In the genomic region with DNA sequence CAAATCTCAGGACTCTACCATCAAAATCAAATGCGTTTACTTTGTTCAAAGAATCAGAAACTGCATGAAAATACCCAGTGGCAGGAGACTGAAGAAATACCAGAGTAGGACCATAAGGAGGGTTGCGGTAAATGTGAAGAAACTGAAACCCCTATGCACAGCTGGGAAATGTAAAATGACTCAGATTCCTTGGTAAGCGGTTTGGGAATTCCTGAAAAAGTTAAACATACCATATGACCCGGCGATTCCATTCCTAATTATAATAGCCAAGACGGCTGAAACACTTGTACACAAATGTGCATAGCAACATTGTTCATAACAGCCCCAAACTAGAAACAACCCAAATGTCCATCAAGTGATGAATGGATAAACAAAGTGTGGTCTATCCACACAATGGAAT, we compare ENCODE assay signal across 20 cellular contexts.
DNase-seq lines count a peak whose midpoint lies in the region; ATAC-seq, FAIRE-seq and TF ChIP-seq lines count a peak whose summit lies in the region.
"Had no signal": no experiment of that assay in that cellular context is flagged by ENCODE, and none has a peak within 500 bp of the region (broad histone marks: within the 10 kb centered on the region; RNA-seq: fewer than 3 reads in every experiment).

No MANE protein-coding gene starts in this region.

- H3K4me3 Mint-ChIP-seq in astrocyte (ENCODE audit: unreplicated experiment) = no peak overlapping the region
- no peak overlapping the region for H3K4me3 Mint-ChIP-seq in activated CD4-positive, alpha-beta T cell treated with anti-CD3 and anti-CD28 coated beads for 36 hours
- H3K4me3 Mint-ChIP-seq: CD8-positive, alpha-beta T cell; GM23338 had no signal

- H3K36me3 Mint-ChIP-seq in astrocyte (ENCODE audit: low read depth, unreplicated experiment) = no peaks in the 10 kb centered on the region
- H3K36me3 Mint-ChIP-seq in activated CD4-positive, alpha-beta T cell treated with anti-CD3 and anti-CD28 coated beads for 36 hours (ENCODE audit: low read depth) = no peaks in the 10 kb centered on the region
- H3K36me3 Mint-ChIP-seq: CD8-positive, alpha-beta T cell had no signal

- intact Hi-C loops in left ventricle myocardium inferior (cut with micrococcal nuclease) (no loop called here), heart right ventricle (cut with DNase I) (no loop called here)
- intact Hi-C loops in activated CD4-positive, alpha-beta T cell treated with anti-CD3 and anti-CD28 coated beads for 36 hours (cut with DNase I, micrococcal nuclease) = no loop called here

- H3K9ac ChIP-seq in astrocyte (ENCODE audit: low read length) = no peak overlapping the region
- H3K9ac ChIP-seq in GM23248 = no peak overlapping the region
- H3K9ac ChIP-seq: BLaER1 had no signal

- H3K4me3 ChIP-seq in left ventricle myocardium inferior (no peak overlapping the region), heart right ventricle (no peak overlapping the region), astrocyte (ENCODE audit: insufficient read depth, low read depth, low read length) (no peak overlapping the region), fibroblast of villous mesenchyme (ENCODE audit: low read depth, low read length) (no peak overlapping the region), GM23248 (no peak overlapping the region)
- H3K4me3 ChIP-seq: BLaER1, GM23338, SK-N-MC had no signal

- no peak for ATAC-seq in heart right ventricle
- no peak for ATAC-seq in activated CD4-positive, alpha-beta T cell treated with anti-CD3 and anti-CD28 coated beads for 36 hours
- ATAC-seq: CD8-positive, alpha-beta T cell; GM23338 had no signal

- no peaks in the 10 kb centered on the region for H3K9me3 ChIP-seq in left ventricle myocardium inferior (replicated peaks)
- H3K9me3 ChIP-seq in heart right ventricle = no peaks in the 10 kb centered on the region
- H3K9me3 ChIP-seq in astrocyte (ENCODE audit: insufficient read depth, low read depth, low read length) = no peaks in the 10 kb centered on the region
- H3K9me3 ChIP-seq in GM23248 (ENCODE audit: low read depth) = no peaks in the 10 kb centered on the region
- H3K9me3 ChIP-seq: BLaER1 had no signal

- no peaks in the 10 kb centered on the region for H3K9me2 ChIP-seq in GM23248 (ENCODE audit: insufficient read depth)

- CTCF ChIA-PET in activated CD4-positive, alpha-beta T cell treated with anti-CD3 and anti-CD28 coated beads for 36 hours (lab: Charles Lee) = interaction anchor here (0.6 to 1.9 kb wide), 3 partner anchors 10 to 118 kb away, joined by 3 to 5 read pairs (median 3); no protein-coding TSS in a partner anchor

- no peaks in the 10 kb centered on the region for H3F3A ChIP-seq in GM23248 (ENCODE audit: insufficient read depth)

- H3K79me2 ChIP-seq in astrocyte (ENCODE audit: insufficient read depth, low read length) (no peaks in the 10 kb centered on the region), GM23248 (ENCODE audit: insufficient read depth) (no peaks in the 10 kb centered on the region)

- H3K27me3 ChIP-seq in left ventricle myocardium inferior (ENCODE audit: low read depth) (peaks cover 36% of the 10 kb centered on the region), heart right ventricle (peaks cover 0 to 14% (median 10%) of the 10 kb centered on the region in 7 donors), astrocyte (ENCODE audit: insufficient read depth, low read length) (peaks cover 21% of the 10 kb centered on the region), GM23248 (replicated peaks; ENCODE audit: insufficient read depth) (peaks cover 11% of the 10 kb centered on the region; the same call in 1 of the 2 replicates)
- H3K27me3 ChIP-seq: BLaER1 had no signal

- FAIRE-seq in astrocyte (lab: Jason Lieb, UNC) = no peak
- FAIRE-seq: D721Med had no signal

- peaks cover 31% of the 10 kb centered on the region for H3K4me1 ChIP-seq in left ventricle myocardium inferior
- peaks cover 3 to 24% (median 11%) of the 10 kb centered on the region in 9 donors for H3K4me1 ChIP-seq in heart right ventricle
- H3K4me1 ChIP-seq in astrocyte (ENCODE audit: insufficient read depth, low read length) = no peaks in the 10 kb centered on the region
- H3K4me1 ChIP-seq in GM23248 (ENCODE audit: insufficient read depth) = no peaks in the 10 kb centered on the region
- H3K4me1 ChIP-seq: BLaER1 had no signal

- no peak for DNase-seq in left ventricle myocardium inferior
- no peak for DNase-seq in heart right ventricle
- DNase-seq in astrocyte (ENCODE audit: low read depth) = peak; percentile 17
- peak; percentile 65 for DNase-seq in fibroblast of villous mesenchyme (ENCODE audit: low read depth)
- DNase-seq in cerebellar cortex (ENCODE audit: low spot score) = no peak
- no peak for DNase-seq in GM23248
- DNase-seq in activated CD4-positive, alpha-beta T cell treated with anti-CD3 and anti-CD28 coated beads for 36 hours = no peak
- DNase-seq in DMS79 treated with DMSO at 0.1 percent for 48 hours (lab: John Stamatoyannopoulos, UW) = no peak
- DNase-seq: CD8-positive, alpha-beta T cell; DMS79; NCI-H1048; NCI-H146; NCI-H2081 treated with DMSO at 0.1 percent for 48 hours; NCI-H226; NCI-H524 treated with DMSO at 0.1 percent for 48 hours had no signal

- peaks cover 8% of the 10 kb centered on the region for H3K9me3 Mint-ChIP-seq in astrocyte (ENCODE audit: unreplicated experiment)
- no peaks in the 10 kb centered on the region for H3K9me3 Mint-ChIP-seq in activated CD4-positive, alpha-beta T cell treated with anti-CD3 and anti-CD28 coated beads for 36 hours (ENCODE audit: low read depth)
- H3K9me3 Mint-ChIP-seq: CD8-positive, alpha-beta T cell; GM23338 had no signal

- no peak overlapping the region for H3K27ac Mint-ChIP-seq in astrocyte (ENCODE audit: unreplicated experiment)
- H3K27ac Mint-ChIP-seq in activated CD4-positive, alpha-beta T cell treated with anti-CD3 and anti-CD28 coated beads for 36 hours = no peak overlapping the region
- H3K27ac Mint-ChIP-seq: CD8-positive, alpha-beta T cell; GM23338 had no signal

- peaks cover 2% of the 10 kb centered on the region for H3K4me1 Mint-ChIP-seq in astrocyte (ENCODE audit: low read depth, unreplicated experiment)
- H3K4me1 Mint-ChIP-seq in activated CD4-positive, alpha-beta T cell treated with anti-CD3 and anti-CD28 coated beads for 36 hours = no peaks in the 10 kb centered on the region

- in situ Hi-C loops in GM23248 (cut with MboI) = no loop called here

- H3K4me2 ChIP-seq in astrocyte (ENCODE audit: low read length) = no peak overlapping the region
- no peak overlapping the region for H3K4me2 ChIP-seq in GM23248 (ENCODE audit: unreplicated experiment)
- H3K4me2 ChIP-seq: BLaER1, GM23338 had no signal

- peaks cover 19% of the 10 kb centered on the region for H3K27me3 Mint-ChIP-seq in astrocyte (ENCODE audit: low read depth, unreplicated experiment)
- H3K27me3 Mint-ChIP-seq in activated CD4-positive, alpha-beta T cell treated with anti-CD3 and anti-CD28 coated beads for 36 hours = peaks cover 8% of the 10 kb centered on the region

- no peaks in the 10 kb centered on the region for H3K36me3 ChIP-seq in left ventricle myocardium inferior
- H3K36me3 ChIP-seq in heart right ventricle = no peaks in the 10 kb centered on the region
- H3K36me3 ChIP-seq in astrocyte (ENCODE audit: insufficient read depth, low read length) = no peaks in the 10 kb centered on the region
- no peaks in the 10 kb centered on the region for H3K36me3 ChIP-seq in GM23248 (ENCODE audit: low read depth)
- H3K36me3 ChIP-seq: BLaER1 had no signal

- TF ChIP-seq CTCF in left ventricle myocardium inferior (IDR thresholded peaks at IDR 0.05; ENCODE audit: borderline replicate concordance) (no peak), heart right ventricle (IDR thresholded peaks at IDR 0.05) (no peak), astrocyte (IDR thresholded peaks at IDR 0.05; ENCODE audit: insufficient read depth, low read depth, low read length) (no peak), fibroblast of villous mesenchyme (IDR thresholded peaks at IDR 0.05; ENCODE audit: insufficient read depth, low read depth, low read length) (no peak)

- H2AFZ ChIP-seq in astrocyte (ENCODE audit: low read depth, low read length) (no peak overlapping the region), GM23248 (no peak overlapping the region)

- H3K27ac ChIP-seq in left ventricle myocardium inferior (replicated peaks) = peak overlapping the region; percentile 94
- peak overlapping the region in 1 of 10 donors; percentile 85 for H3K27ac ChIP-seq in heart right ventricle
- H3K27ac ChIP-seq in astrocyte (ENCODE audit: low read depth, low read length) = no peak overlapping the region
- no peak overlapping the region for H3K27ac ChIP-seq in GM23248
- H3K27ac ChIP-seq: 22Rv1, BLaER1, SK-N-MC had no signal

- no peaks in the 10 kb centered on the region for H4K20me1 ChIP-seq in astrocyte (ENCODE audit: insufficient read depth, low read length)
- no peaks in the 10 kb centered on the region for H4K20me1 ChIP-seq in GM23248 (ENCODE audit: insufficient read depth)
- H4K20me1 ChIP-seq: BLaER1 had no signal

- POLR2A ChIA-PET in activated CD4-positive, alpha-beta T cell treated with anti-CD3 and anti-CD28 coated beads for 36 hours (lab: Charles Lee) = no interaction called here

- WGBS in heart right ventricle, 2 donors = 76 to 77% methylated on average over 6 of the region's 6 CpGs
- 68 to 79% methylated on average over 6 of the region's 6 CpGs for WGBS in GM23248 (ENCODE audit: low coverage in 1 of 2, low lambda C conversion rate in 2 of 2, missing lambda C conversion rate in 2 of 2), 2 experiments

Comparison
In these comparisons a context has a peak if more than half of its experiments do, and no peak if none do; other contexts are left out.
1. DNase-seq: peak in astrocyte (single experiment) and fibroblast of villous mesenchyme (single experiment); none in left ventricle myocardium inferior (single experiment), heart right ventricle (0 of 2), cerebellar cortex (single experiment), GM23248 (single experiment), activated CD4-positive, alpha-beta T cell treated with anti-CD3 and anti-CD28 coated beads for 36 hours (single experiment) and DMS79 treated with DMSO at 0.1 percent for 48 hours (single experiment).